15 cellular contexts compared by ENCODE assay signal in genomic region chr17:48123111-48123510, GRCh38. TPM values are rescaled to one million over a fixed set of nuclear protein-coding genes. Genes with fewer than 3 reads are reported as not detected.
DNase-seq lines count a peak whose midpoint lies in the region; ATAC-seq and TF ChIP-seq lines count a peak whose summit lies in the region.
"Had no signal": no experiment of that assay in that cellular context is flagged by ENCODE, and none has a peak within 500 bp of the region (broad histone marks: within the 10 kb centered on the region; RNA-seq: fewer than 3 reads in every experiment).

No MANE protein-coding gene starts in this region.

- no peak for DNase-seq in CD4-positive, CD25-positive, alpha-beta regulatory T cell
- DNase-seq in NCI-H2171 treated with DMSO at 0.1 percent for 48 hours (lab: John Stamatoyannopoulos, UW), result peak; percentile 59
- DNase-seq in dorsolateral prefrontal cortex, result peak in 9 of 10 donors; percentile 54 to 82 (median 70)
- no peak for DNase-seq in NCI-H446 treated with DMSO at 0.1 percent for 48 hours (lab: John Stamatoyannopoulos, UW)
- DNase-seq in NCI-H526 treated with DMSO at 0.1 percent for 48 hours (lab: John Stamatoyannopoulos, UW), result no peak
- DNase-seq in stimulated activated naive CD4-positive, alpha-beta T cell (lab: John Stamatoyannopoulos, UW), result no peak
- DNase-seq: activated CD4-positive, alpha-beta T cell treated with anti-CD3 and anti-CD28 coated beads for 1 hour; left ventricle myocardium superior; naive thymus-derived CD8-positive, alpha-beta T cell; stimulated activated CD4-positive, alpha-beta T cell treated with anti-CD3 and anti-CD28 coated beads, Interleukin-2, amount 100 ng/mL, for 48 hours had no signal

- H3K27ac ChIP-seq in CD4-positive, CD25-positive, alpha-beta regulatory T cell (ENCODE audit: insufficient read depth, low read length, poor library complexity, severe bottlenecking), result no peak overlapping the region
- H3K27ac ChIP-seq in dorsolateral prefrontal cortex, result peak overlapping the region; percentile 76 to 100 (median 95)

- H3K9me3 ChIP-seq in CD4-positive, CD25-positive, alpha-beta regulatory T cell (ENCODE audit: control insufficient read depth in 2 of 2, low read length in 2 of 2), result no peaks in the 10 kb centered on the region

- TF ChIP-seq CTCF in dorsolateral prefrontal cortex (IDR thresholded peaks at IDR 0.05 in 54 of 56, conservative IDR thresholded peaks at IDR 0.05 in 2 of 56; ENCODE audit: low read depth in 1 of 56, partially characterized antibody in 56 of 56) (no peak), nephron (IDR thresholded peaks at IDR 0.05; ENCODE audit: unreplicated experiment in 3 of 3) (no peak)

- intact Hi-C loops in dorsolateral prefrontal cortex (cut with DNase I), result no loop called here

- H3K27me3 ChIP-seq in CD4-positive, CD25-positive, alpha-beta regulatory T cell (ENCODE audit: control insufficient read depth, insufficient read depth, low read length), result no peaks in the 10 kb centered on the region
- no peaks in the 10 kb centered on the region for H3K27me3 ChIP-seq in dorsolateral prefrontal cortex

- H3K36me3 Mint-ChIP-seq in CD4-positive, CD25-positive, alpha-beta regulatory T cell, result peaks cover 23% of the 10 kb centered on the region
- H3K36me3 Mint-ChIP-seq in nephron (ENCODE audit: low read depth), result peaks cover 29% of the 10 kb centered on the region

- no peaks in the 10 kb centered on the region for H3K27me3 Mint-ChIP-seq in CD4-positive, CD25-positive, alpha-beta regulatory T cell
- no peaks in the 10 kb centered on the region for H3K27me3 Mint-ChIP-seq in nephron (ENCODE audit: low read depth)
- H3K27me3 Mint-ChIP-seq: central memory CD8-positive, alpha-beta T cell; IgD-negative memory B cell; naive thymus-derived CD8-positive, alpha-beta T cell had no signal

- no peak overlapping the region for H3K4me3 ChIP-seq in CD4-positive, CD25-positive, alpha-beta regulatory T cell (ENCODE audit: low read depth, low read length)
- H3K4me3 ChIP-seq in dorsolateral prefrontal cortex, result peak overlapping the region in 23 of 59 donors; percentile 1 to 51 (median 17)

- peaks cover 30% of the 10 kb centered on the region for H3K36me3 ChIP-seq in CD4-positive, CD25-positive, alpha-beta regulatory T cell (ENCODE audit: control insufficient read depth, insufficient read depth, low read length)

- H3K4me1 ChIP-seq in CD4-positive, CD25-positive, alpha-beta regulatory T cell (ENCODE audit: control insufficient read depth, insufficient read depth, low read length, poor library complexity, severe bottlenecking), result no peaks in the 10 kb centered on the region

- peak overlapping the region in 2 of 3 donors; percentile 59 to 60 for H3K27ac Mint-ChIP-seq in CD4-positive, CD25-positive, alpha-beta regulatory T cell
- H3K27ac Mint-ChIP-seq in nephron, result peak overlapping the region in 2 of 3 experiments; percentile 79 to 83
- H3K27ac Mint-ChIP-seq: IgD-negative memory B cell; T-helper 2 cell treated with Interferon-gamma antibody and Interleukin-4, amounts not matched to agents 5 μg/mL and 100 μg/mL, for 36 hours had no signal

- ATAC-seq in CD4-positive, CD25-positive, alpha-beta regulatory T cell (ENCODE audit: low read depth in 2 of 2), result no peak
- no peak for ATAC-seq in HG02870 (IDR thresholded peaks at IDR 0.05; ENCODE audit: unreplicated experiment)
- ATAC-seq: left ventricle myocardium superior; naive thymus-derived CD8-positive, alpha-beta T cell had no signal

- peaks cover 0 to 5% (median 2%) of the 10 kb centered on the region in 4 donors for H3K4me1 Mint-ChIP-seq in CD4-positive, CD25-positive, alpha-beta regulatory T cell
- peaks cover 14% of the 10 kb centered on the region for H3K4me1 Mint-ChIP-seq in nephron
- H3K4me1 Mint-ChIP-seq: central memory CD8-positive, alpha-beta T cell; IgD-negative memory B cell had no signal

- H3K4me3 Mint-ChIP-seq in CD4-positive, CD25-positive, alpha-beta regulatory T cell, result peak overlapping the region in 2 of 4 donors; percentile 25 to 39
- no peak overlapping the region for H3K4me3 Mint-ChIP-seq in nephron
- H3K4me3 Mint-ChIP-seq: central memory CD8-positive, alpha-beta T cell; IgD-negative memory B cell; naive thymus-derived CD8-positive, alpha-beta T cell; T-helper 2 cell treated with Interferon-gamma antibody and Interleukin-4, amounts not matched to agents 5 μg/mL and 100 μg/mL, for 36 hours had no signal

- no peaks in the 10 kb centered on the region for H3K9me3 Mint-ChIP-seq in CD4-positive, CD25-positive, alpha-beta regulatory T cell
- H3K9me3 Mint-ChIP-seq in nephron, result no peaks in the 10 kb centered on the region
- H3K9me3 Mint-ChIP-seq: central memory CD8-positive, alpha-beta T cell; IgD-negative memory B cell; naive thymus-derived CD8-positive, alpha-beta T cell; T-helper 2 cell treated with Interferon-gamma antibody and Interleukin-4, amounts not matched to agents 5 μg/mL and 100 μg/mL, for 36 hours had no signal

RNA-seq across cellular contexts. Expression of gene SNX11, which starts 15.5 kb away (rescaled TPM):
- total RNA-seq in CD4-positive, CD25-positive, alpha-beta regulatory T cell, result 15.8 TPM
- 10 to 100 TPM; 15.1 to 22.8 (median 21.7) TPM for polyA plus RNA-seq in CD4-positive, CD25-positive, alpha-beta regulatory T cell
- 10 to 100 TPM; 16.4 to 41.4 (median 27.4) TPM for total RNA-seq in dorsolateral prefrontal cortex

RNA-seq across cellular contexts. Expression of gene CBX1, which starts 21.8 kb away (rescaled TPM):
- total RNA-seq in CD4-positive, CD25-positive, alpha-beta regulatory T cell, result 19.0 TPM
- 10 to 100 TPM; 13.9 to 22.7 (median 15.5) TPM for polyA plus RNA-seq in CD4-positive, CD25-positive, alpha-beta regulatory T cell
- total RNA-seq in dorsolateral prefrontal cortex, result 10 to 100 TPM; 57.5 to 92.2 (median 74.2) TPM

Comparison
In these comparisons a context has a peak if more than half of its experiments do, and no peak if none do; other contexts are left out.
1. DNase-seq: peak in NCI-H2171 treated with DMSO at 0.1 percent for 48 hours (single experiment) and dorsolateral prefrontal cortex (9 of 10); none in CD4-positive, CD25-positive, alpha-beta regulatory T cell (0 of 3), NCI-H446 treated with DMSO at 0.1 percent for 48 hours (single experiment), NCI-H526 treated with DMSO at 0.1 percent for 48 hours (single experiment) and stimulated activated naive CD4-positive, alpha-beta T cell (0 of 6).